8 cellular contexts compared by ENCODE assay signal in genomic region chr21:36630485-36631206, GRCh38.
DNase-seq lines count a peak whose midpoint lies in the region; ATAC-seq and TF ChIP-seq lines count a peak whose summit lies in the region.

No MANE protein-coding gene starts in this region.

- peak; percentile 63 for TF ChIP-seq RAD21 in HCT116 (IDR thresholded peaks at IDR 0.05; ENCODE audit: low read depth)

- DNase-seq in HCT116 (ENCODE audit: low read depth, low spot score) (peak; percentile 32), activated T-cell treated with anti-CD3 and anti-CD28 coated beads for 1 hour (ENCODE audit: low read depth) (peak; percentile 63), fibroblast of lung (ENCODE audit: low read depth in 2 of 2) (peak; percentile 15 to 36), uterus (peak in 1 of 2 donors; percentile 16)

- H3K36me3 ChIP-seq in HCT116 (ENCODE audit: control insufficient read depth in 1 of 2, insufficient read depth in 2 of 2, low read length in 2 of 2) (no peaks in the 10 kb centered on the region), OCI-LY1 (ENCODE audit: insufficient read depth, low read length) (no peaks in the 10 kb centered on the region), fibroblast of lung (ENCODE audit: control insufficient read depth, insufficient read depth, low read length) (no peaks in the 10 kb centered on the region), parathyroid adenoma (ENCODE audit: control insufficient read depth, insufficient read depth, low read length) (no peaks in the 10 kb centered on the region), uterus (no peaks in the 10 kb centered on the region)

- H3K27ac ChIP-seq in C4-2B (no peak overlapping the region), HCT116 (ENCODE audit: low read depth, low read length) (no peak overlapping the region), OCI-LY1 (ENCODE audit: low read depth, low read length, poor library complexity, severe bottlenecking) (no peak overlapping the region), fibroblast of lung (ENCODE audit: insufficient read depth, low read length) (no peak overlapping the region), parathyroid adenoma (no peak overlapping the region), uterus (no peak overlapping the region)

- H3K27me3 ChIP-seq in HCT116 (ENCODE audit: insufficient read depth, low read length) (no peaks in the 10 kb centered on the region), OCI-LY1 (ENCODE audit: insufficient read depth, low read length) (no peaks in the 10 kb centered on the region), fibroblast of lung (ENCODE audit: control insufficient read depth, insufficient read depth, low read length) (no peaks in the 10 kb centered on the region), parathyroid adenoma (ENCODE audit: control insufficient read depth, insufficient read depth, low read length) (no peaks in the 10 kb centered on the region), uterus (no peaks in the 10 kb centered on the region)

- H3K9me2 ChIP-seq in HCT116 (ENCODE audit: insufficient read depth) (no peaks in the 10 kb centered on the region), OCI-LY1 (ENCODE audit: low read depth, low read length) (no peaks in the 10 kb centered on the region)

- no peak overlapping the region for H3K4me3 ChIP-seq in HCT116 (replicated peaks in 1 of 2; ENCODE audit: low read depth in 1 of 2, low read length in 2 of 2)
- H3K4me3 ChIP-seq in OCI-LY1 (ENCODE audit: low read depth, low read length, poor library complexity, severe bottlenecking): no peak overlapping the region
- H3K4me3 ChIP-seq in fibroblast of lung (replicated peaks in 1 of 4; ENCODE audit: control extremely low read depth in 1 of 4, insufficient read depth in 1 of 4, low read depth in 3 of 4, low read length in 4 of 4): no peak overlapping the region
- no peak overlapping the region for H3K4me3 ChIP-seq in parathyroid adenoma (ENCODE audit: low read depth, low read length)
- no peak overlapping the region for H3K4me3 ChIP-seq in uterus

- no peaks in the 10 kb centered on the region for H3K4me1 ChIP-seq in HCT116 (ENCODE audit: control insufficient read depth in 1 of 2, insufficient read depth in 2 of 2, low read length in 2 of 2)
- no peaks in the 10 kb centered on the region for H3K4me1 ChIP-seq in OCI-LY1 (ENCODE audit: insufficient read depth, low read length, severe bottlenecking)
- H3K4me1 ChIP-seq in fibroblast of lung (ENCODE audit: control insufficient read depth, extremely low read depth, insufficient read depth, low read length): no peaks in the 10 kb centered on the region
- H3K4me1 ChIP-seq in parathyroid adenoma: no peaks in the 10 kb centered on the region
- no peaks in the 10 kb centered on the region for H3K4me1 ChIP-seq in uterus

- POLR2A ChIA-PET in HCT116 (lab: Charles Lee): no interaction called here

- H3K9ac ChIP-seq in HCT116 (ENCODE audit: low read length): no peak overlapping the region
- no peak overlapping the region for H3K9ac ChIP-seq in OCI-LY1 (ENCODE audit: low read length)
- no peak overlapping the region for H3K9ac ChIP-seq in fibroblast of lung (ENCODE audit: insufficient read depth, low read length)
- no peak overlapping the region for H3K9ac ChIP-seq in parathyroid adenoma

- RAD21 ChIA-PET in HCT116 (lab: Charles Lee; ENCODE audit: low non-redundant PET in 1 of 2, low total read pairs in 2 of 2, uncharacterized antibody in 2 of 2, unreplicated experiment in 2 of 2): interaction anchor here (0.6 to 1.4 kb wide), 8 partner anchors 108 to 297 kb away, joined by 3 to 10 read pairs (median 4); no protein-coding TSS in a partner anchor

- CTCF ChIA-PET in HCT116 (lab: Charles Lee): interaction anchor here (0.6 to 2.3 kb wide), 42 partner anchors 9 to 382 kb away, joined by 3 to 33 read pairs (median 4); partner anchors contain the start of gene HLCS

- no TSS peak for BruUV-seq in HCT116 (replicated peaks; lab: Mats Ljungman, UMichigan)

- intact Hi-C loops in HCT116 (cut with micrococcal nuclease) (loop anchor here (1.0 to 10.0 kb wide), 3 partner anchors 126 to 297 kb away; no protein-coding TSS in a partner anchor), uterus (cut with DNase I; ENCODE audit: low total_unique reads) (no loop called here)

- TF ChIP-seq POLR2A in HCT116 (IDR thresholded peaks at IDR 0.05; ENCODE audit: borderline replicate concordance, extremely low read depth, insufficient read depth, insufficient read length) (no peak), uterus (IDR thresholded peaks at IDR 0.05) (no peak)

- H2AFZ ChIP-seq in HCT116 (ENCODE audit: low read depth, low read length, poor library complexity, severe bottlenecking): no peak overlapping the region
- no peak overlapping the region for H2AFZ ChIP-seq in OCI-LY1 (ENCODE audit: low read length)
- H2AFZ ChIP-seq in fibroblast of lung (ENCODE audit: low read length): no peak overlapping the region
- no peak overlapping the region for H2AFZ ChIP-seq in parathyroid adenoma

- H4K20me1 ChIP-seq in HCT116 (ENCODE audit: insufficient read depth): no peaks in the 10 kb centered on the region
- H4K20me1 ChIP-seq in OCI-LY1 (ENCODE audit: insufficient read depth, low read length): no peaks in the 10 kb centered on the region
- H4K20me1 ChIP-seq in fibroblast of lung (ENCODE audit: control insufficient read depth, extremely low read depth, insufficient read depth, low read length): no peaks in the 10 kb centered on the region

- no peaks in the 10 kb centered on the region for H3K79me2 ChIP-seq in HCT116 (ENCODE audit: insufficient read depth, low read length)
- no peaks in the 10 kb centered on the region for H3K79me2 ChIP-seq in OCI-LY1 (ENCODE audit: insufficient read depth, low read length)
- no peaks in the 10 kb centered on the region for H3K79me2 ChIP-seq in fibroblast of lung (ENCODE audit: control insufficient read depth, insufficient read depth, low read length)
- no peaks in the 10 kb centered on the region for H3K79me2 ChIP-seq in parathyroid adenoma

- TF ChIP-seq CTCF in C4-2B (conservative IDR thresholded peaks at IDR 0.05) (peak; percentile 89), HCT116 (IDR thresholded peaks at IDR 0.05 in 2 of 3, conservative IDR thresholded peaks at IDR 0.05 in 1 of 3; ENCODE audit: borderline replicate concordance in 1 of 3, insufficient read depth in 1 of 3, low read depth in 2 of 3, low read length in 2 of 3) (peak; percentile 65 to 89 (median 77); a peak in 5 of 6 replicates), OCI-LY1 (IDR thresholded peaks at IDR 0.05; ENCODE audit: low read length) (peak; percentile 88), fibroblast of lung (conservative IDR thresholded peaks at IDR 0.05 in 1 of 2, IDR thresholded peaks at IDR 0.05 in 1 of 2; ENCODE audit: low read depth in 1 of 2, low read length in 2 of 2) (peak; percentile 56 to 69), parathyroid adenoma (IDR thresholded peaks at IDR 0.05) (peak; percentile 59), uterus (IDR thresholded peaks at IDR 0.05) (peak; percentile 25 to 43 (median 33))

- H3K9me3 ChIP-seq in HCT116 (ENCODE audit: control insufficient read depth in 1 of 2, insufficient read depth in 1 of 2, low read depth in 1 of 2, low read length in 2 of 2) (no peaks in the 10 kb centered on the region), OCI-LY1 (ENCODE audit: low read length) (no peaks in the 10 kb centered on the region), fibroblast of lung (ENCODE audit: control insufficient read depth, insufficient read depth, low read depth, low read length) (no peaks in the 10 kb centered on the region), parathyroid adenoma (ENCODE audit: control insufficient read depth, low read length) (no peaks in the 10 kb centered on the region), uterus (no peaks in the 10 kb centered on the region)

- H3K4me2 ChIP-seq in HCT116 (ENCODE audit: low read length) (no peak overlapping the region), OCI-LY1 (ENCODE audit: low read length) (no peak overlapping the region), fibroblast of lung (ENCODE audit: extremely low read depth, insufficient read depth, low read length) (no peak overlapping the region), parathyroid adenoma (ENCODE audit: low read length) (no peak overlapping the region)

- H3F3A ChIP-seq in OCI-LY1 (ENCODE audit: insufficient read depth, low read length): no peaks in the 10 kb centered on the region

- ATAC-seq in HCT116 (peak; percentile 98), HG03442 (IDR thresholded peaks at IDR 0.05; ENCODE audit: unreplicated experiment) (no peak)

TF ChIP-seq in HCT116, 20 proteins besides CTCF, POLR2A, EP300 and RAD21 (continues in another document):
- TF ChIP-seq CBX3 (IDR thresholded peaks at IDR 0.05; ENCODE audit: low read depth): no peak
- TF ChIP-seq YY1 (IDR thresholded peaks at IDR 0.05; ENCODE audit: extremely low read depth, insufficient replicate concordance, low read depth, low read length): no peak
- no peak for TF ChIP-seq EZH2 (IDR thresholded peaks at IDR 0.05)
- TF ChIP-seq SP1 (IDR thresholded peaks at IDR 0.05; ENCODE audit: low read depth): no peak
- TF ChIP-seq FOSL1 (IDR thresholded peaks at IDR 0.05; ENCODE audit: low read depth): no peak
- TF ChIP-seq REST (IDR thresholded peaks at IDR 0.05; ENCODE audit: low read depth): no peak

Comparison
In these comparisons a context has a peak if more than half of its experiments do, and no peak if none do; other contexts are left out.
1. CTCF ChIP-seq: peak in every context shown above with its lines; median percentile 89 in C4-2B; 88 in OCI-LY1; 77 in HCT116; 62 in fibroblast of lung; 59 in parathyroid adenoma; 33 in uterus.